ENCODE assay signal across 11 cellular contexts in the genomic region with DNA sequence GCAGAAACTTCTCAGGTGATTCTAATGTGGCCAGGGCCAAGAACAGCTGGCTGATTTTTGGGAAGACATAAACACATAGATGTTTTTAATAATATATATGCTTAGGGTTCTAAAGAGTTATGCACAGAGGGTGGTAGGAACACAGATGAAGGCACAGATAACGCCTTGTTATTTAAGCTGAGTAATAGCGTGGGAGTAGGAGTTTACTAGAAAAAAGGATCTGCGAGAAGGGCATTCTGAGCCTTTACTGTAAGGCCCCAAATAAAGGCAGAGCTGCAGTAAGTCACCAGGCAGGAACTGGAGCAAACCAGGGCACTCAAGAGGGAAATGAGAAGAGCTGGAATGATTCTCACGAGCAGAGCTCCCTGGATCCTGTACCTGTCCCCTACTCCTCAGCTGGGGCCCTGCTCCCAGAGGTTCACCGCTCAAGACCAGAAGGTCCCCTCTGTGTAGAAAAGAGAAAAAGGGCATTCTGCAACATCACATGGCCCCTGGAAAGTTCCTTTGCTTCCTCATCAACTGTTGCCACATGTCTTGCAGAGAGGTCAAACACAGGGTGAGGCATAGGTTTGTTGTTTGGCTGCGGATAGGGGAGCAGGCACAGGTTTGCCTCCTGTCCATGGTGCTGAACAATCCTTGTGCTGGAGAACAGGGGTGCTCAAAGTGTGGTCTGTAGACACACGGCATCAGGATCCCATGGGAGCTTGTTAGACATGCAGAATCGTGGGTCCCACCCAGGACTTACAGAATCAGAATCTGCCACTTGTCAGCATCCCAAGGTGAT.
DNase-seq lines count a peak whose midpoint lies in the region; ATAC-seq and TF ChIP-seq lines count a peak whose summit lies in the region.
"Had no signal": no experiment of that assay in that cellular context is flagged by ENCODE, and none has a peak within 500 bp of the region (broad histone marks: within the 10 kb centered on the region; RNA-seq: fewer than 3 reads in every experiment).

No MANE protein-coding gene starts in this region.

- H3K4me3 ChIP-seq in GM23248 = no peak overlapping the region
- H3K4me3 ChIP-seq in choroid plexus epithelial cell (ENCODE audit: low read depth, low read length) = no peak overlapping the region
- H3K4me3 ChIP-seq in mesenchymal stem cell (ENCODE audit: insufficient read depth in 1 of 2, low read depth in 1 of 2, low read length in 2 of 2) = no peak overlapping the region

- H2BK120ac ChIP-seq in mesenchymal stem cell (ENCODE audit: low read depth, low read length) = no peak overlapping the region

- no peaks in the 10 kb centered on the region for H3K4me1 ChIP-seq in GM23248 (ENCODE audit: insufficient read depth)
- no peaks in the 10 kb centered on the region for H3K4me1 ChIP-seq in mesenchymal stem cell (ENCODE audit: control insufficient read depth, insufficient read depth, low read depth, low read length)

- H3K79me1 ChIP-seq in mesenchymal stem cell (replicated peaks; ENCODE audit: low read length, poor library complexity, severe bottlenecking) = no peaks in the 10 kb centered on the region

- H3K27ac ChIP-seq in GM23248 = no peak overlapping the region
- no peak overlapping the region for H3K27ac ChIP-seq in mesenchymal stem cell (ENCODE audit: low read length, poor library complexity, severe bottlenecking)
- H3K27ac ChIP-seq: epithelial cell of prostate, neutrophil had no signal

- POLR2A ChIA-PET in GM10248 (lab: Yijun Ruan, JAX) = no interaction called here

- no peaks in the 10 kb centered on the region for H4K20me1 ChIP-seq in GM23248 (ENCODE audit: insufficient read depth)

- in situ Hi-C loops in GM23248 (cut with MboI) = no loop called here
- in situ Hi-C loops in G401 (cut with HindIII; ENCODE audit: low sequenced_read_pairs) = no loop called here

- H3K18ac ChIP-seq in mesenchymal stem cell (ENCODE audit: low read depth in 1 of 2, low read length in 2 of 2) = no peak overlapping the region

- no peak overlapping the region for H3K23ac ChIP-seq in mesenchymal stem cell (ENCODE audit: low read length in 2 of 2)

- no peak overlapping the region for H3K4ac ChIP-seq in mesenchymal stem cell (ENCODE audit: low read depth in 1 of 2, low read length in 2 of 2)

- H2BK15ac ChIP-seq in mesenchymal stem cell (ENCODE audit: low read depth, poor library complexity, severe bottlenecking) = no peak overlapping the region

- no peak overlapping the region for H2AFZ ChIP-seq in GM23248
- H2AFZ ChIP-seq in mesenchymal stem cell (ENCODE audit: low read depth, low read length) = no peak overlapping the region

- DNase-seq in GM23248 (peak; percentile 14), NOMO-1 treated with DMSO at 0.1 percent for 48 hours (lab: John Stamatoyannopoulos, UW; ENCODE audit: unreplicated experiment) (peak; percentile 80), choroid plexus epithelial cell (ENCODE audit: low read depth) (peak; percentile 39), mesenchymal stem cell (peak; percentile 5), G401 (ENCODE audit: low spot score) (no peak), GM10248 (ENCODE audit: extremely low spot score) (no peak)
- DNase-seq: activated T-cell treated with anti-CD3 and anti-CD28 coated beads, Interleukin-2, amount 50 U/mL, for 48 hours had no signal

- CTCF ChIA-PET in GM10248 (lab: Yijun Ruan, JAX) = interaction anchor here (1.5 kb wide), 1 partner anchor 19 kb away, joined by 4 read pairs; no protein-coding TSS in a partner anchor

- H3F3A ChIP-seq in GM23248 (ENCODE audit: insufficient read depth) = no peaks in the 10 kb centered on the region

- H3K27me3 ChIP-seq in GM23248 (replicated peaks; ENCODE audit: insufficient read depth) = no peaks in the 10 kb centered on the region
- H3K27me3 ChIP-seq in mesenchymal stem cell (ENCODE audit: control insufficient read depth in 1 of 2, insufficient read depth in 1 of 2, low read length in 2 of 2) = peaks cover 0 to 4% of the 10 kb centered on the region in 2 experiments
- H3K27me3 ChIP-seq: neutrophil had no signal

- no peak overlapping the region for H4K91ac ChIP-seq in mesenchymal stem cell (ENCODE audit: low read length)

- H3K14ac ChIP-seq in mesenchymal stem cell (ENCODE audit: low read length in 2 of 2) = no peak overlapping the region

- no peak overlapping the region for H2BK12ac ChIP-seq in mesenchymal stem cell (ENCODE audit: low read length in 2 of 2)

- ATAC-seq in GM19035 (IDR thresholded peaks at IDR 0.05; ENCODE audit: unreplicated experiment) (no peak), HG02981 (IDR thresholded peaks at IDR 0.05; ENCODE audit: unreplicated experiment) (no peak)

- H3K9ac ChIP-seq in GM23248 = no peak overlapping the region
- no peak overlapping the region for H3K9ac ChIP-seq in mesenchymal stem cell (ENCODE audit: low read length)

- H3K4me2 ChIP-seq in GM23248 (ENCODE audit: unreplicated experiment) (no peak overlapping the region), mesenchymal stem cell (ENCODE audit: low read length, poor library complexity, severe bottlenecking) (no peak overlapping the region)

- no peak overlapping the region for H4K8ac ChIP-seq in mesenchymal stem cell (ENCODE audit: low read length)

- H3K9me2 ChIP-seq in GM23248 (ENCODE audit: insufficient read depth) = no peaks in the 10 kb centered on the region

- no peaks in the 10 kb centered on the region for H3K79me2 ChIP-seq in GM23248 (ENCODE audit: insufficient read depth)

- 35 to 39% methylated on average over 8 of the region's 8 CpGs for WGBS in GM23248 (ENCODE audit: low coverage in 1 of 2, low lambda C conversion rate in 2 of 2, missing lambda C conversion rate in 2 of 2), 2 experiments
- WGBS in mesenchymal stem cell = 76% methylated on average over 8 of the region's 8 CpGs

- H3K9me3 ChIP-seq in GM23248 (ENCODE audit: low read depth) (no peaks in the 10 kb centered on the region), mesenchymal stem cell (ENCODE audit: control insufficient read depth, low read length) (no peaks in the 10 kb centered on the region)
- H3K9me3 ChIP-seq: neutrophil had no signal

- H2AK5ac ChIP-seq in mesenchymal stem cell (ENCODE audit: low read length, severe bottlenecking) = no peak overlapping the region

- TF ChIP-seq CTCF in choroid plexus epithelial cell (conservative IDR thresholded peaks at IDR 0.05; ENCODE audit: low read depth, low read length) (no peak), GM10248 (IDR thresholded peaks at IDR 0.05; ENCODE audit: control extremely low read depth, extremely low read depth, low read depth, missing control alignments) (no peak)

- H3K36me3 ChIP-seq in GM23248 (ENCODE audit: low read depth) (no peaks in the 10 kb centered on the region), mesenchymal stem cell (ENCODE audit: control insufficient read depth in 1 of 2, insufficient read depth in 2 of 2, low read depth in 1 of 2, low read length in 2 of 2) (no peaks in the 10 kb centered on the region)
- H3K36me3 ChIP-seq: neutrophil had no signal

- H2BK5ac ChIP-seq in mesenchymal stem cell (ENCODE audit: low read depth, low read length, poor library complexity, severe bottlenecking) = no peak overlapping the region

Comparison
In these comparisons a context has a peak if more than half of its experiments do, and no peak if none do; other contexts are left out.
1. DNase-seq: peak in GM23248 (single experiment), NOMO-1 treated with DMSO at 0.1 percent for 48 hours (single experiment), choroid plexus epithelial cell (single experiment) and mesenchymal stem cell (single experiment); none in G401 (single experiment) and GM10248 (single experiment).